9 cellular contexts compared by ENCODE assay signal in the genomic region with DNA sequence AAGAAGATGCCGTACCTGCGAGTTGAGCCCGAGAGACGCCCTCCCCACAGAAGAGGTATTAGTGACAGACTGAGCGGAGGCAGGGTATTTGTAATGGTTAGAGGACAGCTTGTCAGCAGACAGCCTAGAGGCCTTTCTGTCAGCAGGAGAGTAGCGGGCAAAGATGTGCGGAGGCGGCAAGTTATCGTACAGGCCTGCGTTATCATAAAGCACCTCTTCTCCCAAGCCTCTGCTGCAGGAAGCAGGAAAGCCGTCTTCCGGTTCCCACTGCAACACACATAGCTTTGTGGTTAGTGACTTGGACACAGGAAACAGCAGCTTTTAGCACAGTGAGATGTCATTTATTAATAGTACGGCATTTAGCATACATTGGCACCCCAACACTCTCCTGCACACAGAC.
DNase-seq lines count a peak whose midpoint lies in the region; ATAC-seq, FAIRE-seq and TF ChIP-seq lines count a peak whose summit lies in the region.
"Had no signal": no experiment of that assay in that cellular context is flagged by ENCODE, and none has a peak within 500 bp of the region (broad histone marks: within the 10 kb centered on the region; RNA-seq: fewer than 3 reads in every experiment).

No MANE protein-coding gene starts in this region.

- 46% methylated on average over 12 of the region's 13 CpGs for WGBS in right lobe of liver (ENCODE audit: insufficient coverage, low coverage, low lambda C conversion rate, missing lambda C conversion rate)

- peak; percentile 74 to 82 (median 78) for ATAC-seq in right lobe of liver

- no peak for TF ChIP-seq POLR2A in GM12892 (IDR thresholded peaks at IDR 0.05; ENCODE audit: low read depth, low read length)
- no peak for TF ChIP-seq POLR2A in right lobe of liver (IDR thresholded peaks at IDR 0.05)

- H3K9ac ChIP-seq in MM.1S (ENCODE audit: low read length), result no peak overlapping the region

- DNase-seq in AG08396 (ENCODE audit: low spot score) (peak; percentile 71), GM12892 (ENCODE audit: insufficient read length) (no peak), choroid plexus epithelial cell (ENCODE audit: low read depth) (peak; percentile 77), right lobe of liver (peak in 1 of 3 donors; percentile 46), pons (ENCODE audit: low spot score) (no peak), ACHN (no peak), MM.1S (no peak), T1000 (lab: John Stamatoyannopoulos, UW) (no peak)
- DNase-seq: NCI-H1105 had no signal

- no peak overlapping the region for H3K27ac ChIP-seq in right lobe of liver
- no peak overlapping the region for H3K27ac ChIP-seq in MM.1S (ENCODE audit: low read length)

- peak; percentile 9 for FAIRE-seq in GM12892 (lab: Jason Lieb, UNC)

- H3K4me3 ChIP-seq in choroid plexus epithelial cell (ENCODE audit: low read depth, low read length), result no peak overlapping the region
- no peak overlapping the region for H3K4me3 ChIP-seq in right lobe of liver
- H3K4me3 ChIP-seq in MM.1S (ENCODE audit: low read length), result no peak overlapping the region

- H3K79me2 ChIP-seq in MM.1S (ENCODE audit: low read length), result no peaks in the 10 kb centered on the region

- no peaks in the 10 kb centered on the region for H3K36me3 ChIP-seq in right lobe of liver
- H3K36me3 ChIP-seq in MM.1S (replicated peaks; ENCODE audit: insufficient read depth, low read length), result no peaks in the 10 kb centered on the region

- intact Hi-C loops in right lobe of liver (cut with DNase I), result no loop called here

- H4K20me1 ChIP-seq in MM.1S (ENCODE audit: insufficient read depth, low read length), result no peaks in the 10 kb centered on the region

- H3K9me3 ChIP-seq in right lobe of liver (no peaks in the 10 kb centered on the region), MM.1S (replicated peaks; ENCODE audit: insufficient read depth, low read length) (no peaks in the 10 kb centered on the region)

- no peak for TF ChIP-seq CTCF in choroid plexus epithelial cell (conservative IDR thresholded peaks at IDR 0.05; ENCODE audit: low read depth, low read length)
- no peak for TF ChIP-seq CTCF in right lobe of liver (IDR thresholded peaks at IDR 0.05)
- TF ChIP-seq CTCF in MM.1S (IDR thresholded peaks at IDR 0.05; ENCODE audit: low read length), result no peak

- in situ Hi-C loops in ACHN (cut with HindIII; ENCODE audit: low pct_ligation_motif_present, low pct_unique_long_range_greater_than_20kb, low sequenced_read_pairs), result no loop called here

- H3K9me2 ChIP-seq in MM.1S (replicated peaks; ENCODE audit: insufficient read depth, low read length), result no peaks in the 10 kb centered on the region

- H3K4me1 ChIP-seq in right lobe of liver (no peaks in the 10 kb centered on the region), MM.1S (ENCODE audit: low read length) (no peaks in the 10 kb centered on the region)

- no peak overlapping the region for H2AFZ ChIP-seq in MM.1S (ENCODE audit: low read length)

- no peak overlapping the region for H3K4me2 ChIP-seq in MM.1S (ENCODE audit: low read depth, low read length)

- H3K27me3 ChIP-seq in right lobe of liver (no peaks in the 10 kb centered on the region), MM.1S (replicated peaks; ENCODE audit: insufficient read depth, low read length) (peaks cover 79% of the 10 kb centered on the region)

- no peaks in the 10 kb centered on the region for H3F3A ChIP-seq in MM.1S (ENCODE audit: insufficient read depth, low read length)

Comparison
In these comparisons a context has a peak if more than half of its experiments do, and no peak if none do; other contexts are left out.
1. DNase-seq: peak in AG08396 (single experiment) and choroid plexus epithelial cell (single experiment); none in GM12892 (single experiment), pons (single experiment), ACHN (single experiment), MM.1S (single experiment) and T1000 (single experiment).